ENCODE assay signal across 20 cellular contexts in genomic region chr13:114154476-114154875, GRCh38. TPM values are rescaled to one million over a fixed set of nuclear protein-coding genes. Genes with fewer than 3 reads are reported as not detected.
DNase-seq lines count a peak whose midpoint lies in the region; ATAC-seq and TF ChIP-seq lines count a peak whose summit lies in the region.
"Had no signal": no experiment of that assay in that cellular context is flagged by ENCODE, and none has a peak within 500 bp of the region (broad histone marks: within the 10 kb centered on the region; RNA-seq: fewer than 3 reads in every experiment).

No MANE protein-coding gene starts in this region.

- H3K4me1 Mint-ChIP-seq in natural killer cell (peaks cover 73 to 87% of the 10 kb centered on the region in 2 donors), activated B cell treated with CpG ODN at 0.5 μM for 24 hours (peaks cover 40% of the 10 kb centered on the region)
- H3K4me1 Mint-ChIP-seq in natural killer cell treated with Interleukin-12 subunit alpha and Interleukin-12 subunit beta and Interleukin-15 and Interleukin-18, amount 100 ng/mL, for 72 hours (ENCODE audit: low read depth in 2 of 2) = peaks cover 60 to 71% of the 10 kb centered on the region in 2 donors
- H3K4me1 Mint-ChIP-seq: endodermal cell had no signal

- peaks cover 4% of the 10 kb centered on the region in 2 donors for H3K9me3 Mint-ChIP-seq in natural killer cell
- peaks cover 6% of the 10 kb centered on the region for H3K9me3 Mint-ChIP-seq in natural killer cell treated with Interleukin-12 subunit alpha and Interleukin-12 subunit beta and Interleukin-15 and Interleukin-18, amount 100 ng/mL, for 72 hours
- H3K9me3 Mint-ChIP-seq in activated B cell treated with CpG ODN at 0.5 μM for 24 hours = no peaks in the 10 kb centered on the region
- H3K9me3 Mint-ChIP-seq: endodermal cell had no signal

- H3K36me3 ChIP-seq in lower lobe of right lung (no peaks in the 10 kb centered on the region), aorta (ENCODE audit: control insufficient read depth in 1 of 2, insufficient read depth in 2 of 2, low read length in 1 of 2) (no peaks in the 10 kb centered on the region)
- H3K36me3 ChIP-seq: right lobe of liver had no signal

- peak overlapping the region; percentile 71 to 99 for H3K27ac Mint-ChIP-seq in natural killer cell
- H3K27ac Mint-ChIP-seq in natural killer cell treated with Interleukin-12 subunit alpha and Interleukin-12 subunit beta and Interleukin-15 and Interleukin-18, amount 100 ng/mL, for 72 hours = peak overlapping the region in 1 of 2 donors; percentile 5
- H3K27ac Mint-ChIP-seq in activated B cell treated with CpG ODN at 0.5 μM for 24 hours = no peak overlapping the region
- H3K27ac Mint-ChIP-seq: endodermal cell had no signal

- H3K27me3 ChIP-seq in lower lobe of right lung (ENCODE audit: low read depth) (no peaks in the 10 kb centered on the region), aorta (ENCODE audit: control insufficient read depth in 1 of 2, insufficient read depth in 2 of 2, low read length in 1 of 2) (no peaks in the 10 kb centered on the region)
- H3K27me3 ChIP-seq: right lobe of liver had no signal

- DNase-seq in natural killer cell (no peak), activated B cell treated with CpG ODN at 0.5 μM for 24 hours (no peak), iPS-NIHi11 (ENCODE audit: low spot score) (peak; percentile 3), GDM1 (lab: John Stamatoyannopoulos, UW) (no peak), lower lobe of right lung (no peak), aorta (no peak)
- no peak for DNase-seq in natural killer cell treated with Interleukin-12 subunit alpha and Interleukin-12 subunit beta and Interleukin-15 and Interleukin-18, amount 100 ng/mL, for 72 hours (ENCODE audit: low spot score)
- DNase-seq: amygdala, GF-D8, left cardiac atrium, NCI-H187, NCI-H446, Right ventricle myocardium superior had no signal

- intact Hi-C loops in natural killer cell (cut with micrococcal nuclease) = no loop called here
- intact Hi-C loops in activated B cell treated with CpG ODN at 0.5 μM for 24 hours (cut with micrococcal nuclease) = loop anchor here (1.0 kb wide), 1 partner anchor 8 kb away; no protein-coding TSS in a partner anchor
- intact Hi-C loops in lower lobe of right lung (cut with DNase I) = no loop called here
- intact Hi-C loops in aorta (cut with DNase I) = no loop called here

- ATAC-seq in natural killer cell (peak in 1 of 3 donors; percentile 47), activated B cell treated with CpG ODN at 0.5 μM for 24 hours (ENCODE audit: low read depth) (peak; percentile 74), HG03469 (IDR thresholded peaks at IDR 0.05; ENCODE audit: unreplicated experiment) (no peak), lower lobe of right lung (no peak), aorta (ENCODE audit: low FRiP score) (no peak)
- ATAC-seq in natural killer cell treated with Interleukin-12 subunit alpha and Interleukin-12 subunit beta and Interleukin-15 and Interleukin-18, amount 100 ng/mL, for 72 hours = no peak
- ATAC-seq: activated CD4-positive, CD25-positive, alpha-beta regulatory T cell treated with anti-CD3 and anti-CD28 coated beads, Interleukin-2, amount 50 U/mL, for 24 hours; left cardiac atrium; right lobe of liver had no signal

- H3K27me3 Mint-ChIP-seq in natural killer cell (ENCODE audit: low read depth in 2 of 2) = no peaks in the 10 kb centered on the region
- no peaks in the 10 kb centered on the region for H3K27me3 Mint-ChIP-seq in natural killer cell treated with Interleukin-12 subunit alpha and Interleukin-12 subunit beta and Interleukin-15 and Interleukin-18, amount 100 ng/mL, for 72 hours
- H3K27me3 Mint-ChIP-seq in activated B cell treated with CpG ODN at 0.5 μM for 24 hours = peaks cover 5% of the 10 kb centered on the region

- peaks cover 21% of the 10 kb centered on the region for H3K4me1 ChIP-seq in lower lobe of right lung
- no peaks in the 10 kb centered on the region for H3K4me1 ChIP-seq in aorta (ENCODE audit: control insufficient read depth in 1 of 2, insufficient read depth in 2 of 2, low read length in 2 of 2)

- POLR2A ChIA-PET in activated B cell treated with CpG ODN at 0.5 μM for 24 hours (lab: Charles Lee) = no interaction called here

- H3K9me3 ChIP-seq in lower lobe of right lung = no peaks in the 10 kb centered on the region
- H3K9me3 ChIP-seq in aorta (ENCODE audit: control insufficient read depth, low read length) = no peaks in the 10 kb centered on the region
- H3K9me3 ChIP-seq: right lobe of liver had no signal

- 92 to 95% methylated on average over 9 of the region's 9 CpGs for WGBS in aorta, 2 donors

- TF ChIP-seq CTCF in natural killer cell (IDR thresholded peaks at IDR 0.05) (no peak), activated B cell treated with CpG ODN at 0.5 μM for 24 hours (IDR thresholded peaks at IDR 0.05) (no peak), lower lobe of right lung (IDR thresholded peaks at IDR 0.05) (no peak)

- H3K4me3 Mint-ChIP-seq in natural killer cell (peak overlapping the region; percentile 58), activated B cell treated with CpG ODN at 0.5 μM for 24 hours (peak overlapping the region; percentile 24)
- no peak overlapping the region for H3K4me3 Mint-ChIP-seq in natural killer cell treated with Interleukin-12 subunit alpha and Interleukin-12 subunit beta and Interleukin-15 and Interleukin-18, amount 100 ng/mL, for 72 hours
- H3K4me3 Mint-ChIP-seq: endodermal cell had no signal

- H3K36me3 Mint-ChIP-seq in natural killer cell = no peaks in the 10 kb centered on the region
- peaks cover 5% of the 10 kb centered on the region for H3K36me3 Mint-ChIP-seq in natural killer cell treated with Interleukin-12 subunit alpha and Interleukin-12 subunit beta and Interleukin-15 and Interleukin-18, amount 100 ng/mL, for 72 hours
- no peaks in the 10 kb centered on the region for H3K36me3 Mint-ChIP-seq in activated B cell treated with CpG ODN at 0.5 μM for 24 hours (ENCODE audit: low read depth)

- CTCF ChIA-PET in activated B cell treated with CpG ODN at 0.5 μM for 24 hours (lab: Charles Lee) = no interaction called here

- H3K27ac ChIP-seq in lower lobe of right lung (no peak overlapping the region), aorta (ENCODE audit: low read depth in 1 of 2, low read length in 2 of 2) (no peak overlapping the region)
- H3K27ac ChIP-seq: right lobe of liver had no signal

- H3K4me3 ChIP-seq in lower lobe of right lung (no peak overlapping the region), aorta (ENCODE audit: low read length in 2 of 2) (no peak overlapping the region)
- H3K4me3 ChIP-seq: right lobe of liver had no signal

RNA-seq across cellular contexts. Expression of gene RASA3, which starts 22.1 kb away (rescaled TPM):
- total RNA-seq in natural killer cell (100 to 1,000 TPM; 252 to 277 (median 274) TPM), activated B cell treated with CpG ODN at 0.5 μM for 24 hours (17.5 and 20.4 TPM in 2 replicates), lower lobe of right lung (19.1 TPM), aorta (10 to 100 TPM; 34.8 to 42.3 TPM)
- total RNA-seq in natural killer cell treated with Interleukin-12 subunit alpha and Interleukin-12 subunit beta and Interleukin-15 and Interleukin-18, amount 100 ng/mL, for 72 hours = 10 to 100 TPM in 1 of 2 donors, 1 to 10 TPM in 1; 6.9 to 11.7 TPM
- 10 to 100 TPM in 1 of 2 donors, 1 to 10 TPM in 1; 8.1 to 23.0 TPM for polyA plus RNA-seq in aorta

RNA-seq across cellular contexts. Expression of gene CFAP97D2, which starts 24.6 kb away (rescaled TPM):
- total RNA-seq in natural killer cell (1 to 10 TPM in 1 of 3 donors, under 1 TPM in 1, not detected in 1; 0.45 to 7.7 TPM), activated B cell treated with CpG ODN at 0.5 μM for 24 hours (not detected in 2 replicates), lower lobe of right lung (1.8 TPM), aorta (not detected)
- total RNA-seq in natural killer cell treated with Interleukin-12 subunit alpha and Interleukin-12 subunit beta and Interleukin-15 and Interleukin-18, amount 100 ng/mL, for 72 hours = not detected
- polyA plus RNA-seq in aorta = not detected
- total RNA-seq: endodermal cell; left cardiac atrium; MCF 10A; osteocyte; right lobe of liver; Right ventricle myocardium superior; T-helper 2 cell treated with Interferon-gamma antibody and Interleukin-4, amounts not matched to agents 100 ng/mL and 5 ng/mL, for 36 hours had no signal

Comparison
In these comparisons a context has a peak if more than half of its experiments do, and no peak if none do; other contexts are left out.
1. RNA of gene RASA3, which starts 22.1 kb away (total RNA-seq): 252 to 277 TPM in natural killer cell; 34.8 to 42.3 TPM in aorta, 17.5 to 20.4 TPM in activated B cell treated with CpG ODN at 0.5 μM for 24 hours, 19.1 TPM in lower lobe of right lung (single experiment) and 6.9 to 11.7 TPM in natural killer cell treated with Interleukin-12 subunit alpha and Interleukin-12 subunit beta and Interleukin-15 and Interleukin-18, amount 100 ng/mL, for 72 hours; every median in the first group is over 4 times any median in the second.